In genomic region chrX:69312141-69312670, GRCh38 we compare ENCODE assay signal across 21 cellular contexts.
DNase-seq lines count a peak whose midpoint lies in the region; FAIRE-seq and TF ChIP-seq lines count a peak whose summit lies in the region.
"Had no signal": no experiment of that assay in that cellular context is flagged by ENCODE, and none has a peak within 500 bp of the region (broad histone marks: within the 10 kb centered on the region; RNA-seq: fewer than 3 reads in every experiment).

No MANE protein-coding gene starts in this region.

- H3K27ac Mint-ChIP-seq in astrocyte (ENCODE audit: unreplicated experiment) = no peak overlapping the region
- H3K27ac Mint-ChIP-seq in osteocyte (ENCODE audit: unreplicated experiment) = no peak overlapping the region
- no peak overlapping the region for H3K27ac Mint-ChIP-seq in glutamatergic neuron (ENCODE audit: unreplicated experiment)
- H3K27ac Mint-ChIP-seq: CD4-positive, alpha-beta T cell had no signal

- H3K27ac ChIP-seq in astrocyte (ENCODE audit: low read depth, low read length) = no peak overlapping the region
- H3K27ac ChIP-seq in thyroid gland = no peak overlapping the region
- H3K27ac ChIP-seq: C4-2B had no signal

- no peak overlapping the region for H2AFZ ChIP-seq in astrocyte (ENCODE audit: low read depth, low read length)

- H3K4me1 ChIP-seq in astrocyte (ENCODE audit: insufficient read depth, low read length) = no peaks in the 10 kb centered on the region
- H3K4me1 ChIP-seq in thyroid gland = peaks cover 5 to 10% of the 10 kb centered on the region in 2 donors
- H3K4me1 ChIP-seq: Caco-2 had no signal

- H3K27me3 ChIP-seq in astrocyte (ENCODE audit: insufficient read depth, low read length) (no peaks in the 10 kb centered on the region), thyroid gland (no peaks in the 10 kb centered on the region)

- DNase-seq in astrocyte (ENCODE audit: low read depth) (no peak), left kidney (ENCODE audit: low read depth, low spot score) (peak; percentile 40), osteocyte (ENCODE audit: extremely low spot score, unreplicated experiment) (peak; percentile 63), thyroid gland (peak; percentile 41 to 61), DMS153 treated with DMSO at 0.1 percent for 48 hours (lab: John Stamatoyannopoulos, UW; ENCODE audit: unreplicated experiment) (no peak), islet precursor cell (no peak), glutamatergic neuron (no peak), inferior parietal cortex (ENCODE audit: extremely low spot score) (no peak)
- DNase-seq: ACHN; AML-193; Caco-2; CD4-positive, alpha-beta T cell; DMS153; DND-41; EL; GOT3 had no signal

- intact Hi-C loops in thyroid gland (cut with DNase I) = no loop called here

- H3K4me2 ChIP-seq in astrocyte (ENCODE audit: low read length) = no peak overlapping the region

- WGBS in thyroid gland, 2 donors = 73 to 79% methylated on average over 9 of the region's 9 CpGs

- H3K4me3 Mint-ChIP-seq in astrocyte (ENCODE audit: unreplicated experiment) (no peak overlapping the region), osteocyte (ENCODE audit: unreplicated experiment) (no peak overlapping the region), glutamatergic neuron (ENCODE audit: unreplicated experiment) (no peak overlapping the region)
- H3K4me3 Mint-ChIP-seq: CD4-positive, alpha-beta T cell had no signal

- FAIRE-seq in astrocyte (lab: Jason Lieb, UNC) = peak; percentile 5
- FAIRE-seq: A204.1, GM12878, HTR-8/SVneo had no signal

- H3K4me3 ChIP-seq in astrocyte (ENCODE audit: insufficient read depth, low read depth, low read length) = no peak overlapping the region
- no peak overlapping the region for H3K4me3 ChIP-seq in thyroid gland (replicated peaks in 1 of 3)
- H3K4me3 ChIP-seq: GM12878 had no signal

- TF ChIP-seq CTCF in astrocyte (IDR thresholded peaks at IDR 0.05; ENCODE audit: insufficient read depth, low read depth, low read length) (no peak), osteocyte (IDR thresholded peaks at IDR 0.05) (no peak), thyroid gland (IDR thresholded peaks at IDR 0.05) (no peak), glutamatergic neuron (IDR thresholded peaks at IDR 0.05; ENCODE audit: partially characterized antibody, unreplicated experiment) (no peak)

- H3K9me3 Mint-ChIP-seq in astrocyte (ENCODE audit: unreplicated experiment) (no peaks in the 10 kb centered on the region), osteocyte (ENCODE audit: unreplicated experiment) (no peaks in the 10 kb centered on the region), glutamatergic neuron (ENCODE audit: unreplicated experiment) (peaks cover 9% of the 10 kb centered on the region)
- H3K9me3 Mint-ChIP-seq: CD4-positive, alpha-beta T cell had no signal

- H3K36me3 Mint-ChIP-seq in astrocyte (ENCODE audit: low read depth, unreplicated experiment) = no peaks in the 10 kb centered on the region
- no peaks in the 10 kb centered on the region for H3K36me3 Mint-ChIP-seq in osteocyte (ENCODE audit: unreplicated experiment)
- H3K36me3 Mint-ChIP-seq in glutamatergic neuron (ENCODE audit: unreplicated experiment) = no peaks in the 10 kb centered on the region
- H3K36me3 Mint-ChIP-seq: IgD-negative memory B cell had no signal

- peaks cover 4% of the 10 kb centered on the region for H3K4me1 Mint-ChIP-seq in astrocyte (ENCODE audit: low read depth, unreplicated experiment)
- H3K4me1 Mint-ChIP-seq in osteocyte (ENCODE audit: unreplicated experiment) = no peaks in the 10 kb centered on the region
- peaks cover 44% of the 10 kb centered on the region for H3K4me1 Mint-ChIP-seq in glutamatergic neuron (ENCODE audit: low read depth, unreplicated experiment)
- H3K4me1 Mint-ChIP-seq: IgD-negative memory B cell had no signal

- no peak for TF ChIP-seq POLR2A in thyroid gland (IDR thresholded peaks at IDR 0.05)

- H3K9me3 ChIP-seq in astrocyte (ENCODE audit: insufficient read depth, low read depth, low read length) (no peaks in the 10 kb centered on the region), thyroid gland (no peaks in the 10 kb centered on the region)
- H3K9me3 ChIP-seq: Caco-2 had no signal

- H3K9ac ChIP-seq in astrocyte (ENCODE audit: low read length) = no peak overlapping the region

- no peaks in the 10 kb centered on the region for H3K36me3 ChIP-seq in astrocyte (ENCODE audit: insufficient read depth, low read length)
- no peaks in the 10 kb centered on the region for H3K36me3 ChIP-seq in thyroid gland

- no peaks in the 10 kb centered on the region for H4K20me1 ChIP-seq in astrocyte (ENCODE audit: insufficient read depth, low read length)

- H3K79me2 ChIP-seq in astrocyte (ENCODE audit: insufficient read depth, low read length) = no peaks in the 10 kb centered on the region

- H3K27me3 Mint-ChIP-seq in astrocyte (ENCODE audit: low read depth, unreplicated experiment) (peaks cover 26% of the 10 kb centered on the region), osteocyte (ENCODE audit: unreplicated experiment) (no peaks in the 10 kb centered on the region), glutamatergic neuron (ENCODE audit: unreplicated experiment) (peaks cover 11% of the 10 kb centered on the region)
- H3K27me3 Mint-ChIP-seq: CD4-positive, alpha-beta T cell had no signal

Comparison
In these comparisons a context has a peak if more than half of its experiments do, and no peak if none do; other contexts are left out.
1. DNase-seq: peak in left kidney (single experiment), osteocyte (single experiment) and thyroid gland (2 of 2); none in astrocyte (single experiment), DMS153 treated with DMSO at 0.1 percent for 48 hours (single experiment), islet precursor cell (single experiment), glutamatergic neuron (single experiment) and inferior parietal cortex (single experiment).